Comparison of ENCODE assay signal across 7 cellular contexts in genomic region chr19:48900477-48901452, GRCh38. TPM values are rescaled to one million over a fixed set of nuclear protein-coding genes. Genes with fewer than 3 reads are reported as not detected.
DNase-seq lines count a peak whose midpoint lies in the region; ATAC-seq and TF ChIP-seq lines count a peak whose summit lies in the region.

No MANE protein-coding gene starts in this region.

- peaks cover 24% of the 10 kb centered on the region for H3K4me1 Mint-ChIP-seq in activated naive CD8-positive, alpha-beta T cell treated with anti-CD3 and anti-CD28 coated beads, Interleukin-2, amount 10 ng/mL, durations not matched to agents 7 days and 5 days

- DNase-seq in LNCaP clone FGC (ENCODE audit: low read depth) (no peak), left cardiac atrium (no peak), retinal pigment epithelial cell (ENCODE audit: low read depth) (no peak), NCI-H524 (lab: John Stamatoyannopoulos, UW) (no peak)
- DNase-seq in activated naive CD8-positive, alpha-beta T cell treated with anti-CD3 and anti-CD28 coated beads, Interleukin-2, amount 10 ng/mL, durations not matched to agents 7 days and 5 days, result peak; percentile 56

- peaks cover 9% of the 10 kb centered on the region for H3K27me3 Mint-ChIP-seq in activated naive CD8-positive, alpha-beta T cell treated with anti-CD3 and anti-CD28 coated beads, Interleukin-2, amount 10 ng/mL, durations not matched to agents 7 days and 5 days

- peaks cover 39% of the 10 kb centered on the region for H3K36me3 Mint-ChIP-seq in activated naive CD8-positive, alpha-beta T cell treated with anti-CD3 and anti-CD28 coated beads, Interleukin-2, amount 10 ng/mL, durations not matched to agents 7 days and 5 days

- POLR2A ChIA-PET in activated naive CD8-positive, alpha-beta T cell treated with anti-CD3 and anti-CD28 coated beads, Interleukin-2, amount 10 ng/mL, durations not matched to agents 7 days and 5 days (lab: Charles Lee), result interaction anchor here (0.7 to 4.2 kb wide), 15 partner anchors 12 to 176 kb away, joined by 3 to 79 read pairs (median 6); partner anchors contain the start of genes BAX, DHDH, FTL and GYS1

- TF ChIP-seq CTCF in GM12875 (IDR thresholded peaks at IDR 0.05; ENCODE audit: borderline replicate concordance, insufficient read depth, low read depth, low read length) (no peak), LNCaP clone FGC (IDR thresholded peaks at IDR 0.05; ENCODE audit: control insufficient read depth, extremely low read depth, insufficient read depth) (no peak), retinal pigment epithelial cell (conservative IDR thresholded peaks at IDR 0.05; ENCODE audit: low read depth, low read length) (no peak)

- H3K9me3 Mint-ChIP-seq in activated naive CD8-positive, alpha-beta T cell treated with anti-CD3 and anti-CD28 coated beads, Interleukin-2, amount 10 ng/mL, durations not matched to agents 7 days and 5 days, result no peaks in the 10 kb centered on the region

- ATAC-seq in activated naive CD8-positive, alpha-beta T cell treated with anti-CD3 and anti-CD28 coated beads, Interleukin-2, amount 10 ng/mL, durations not matched to agents 7 days and 5 days (ENCODE audit: low read depth), result peak; percentile 0
- peak; percentile 15 to 25 for ATAC-seq in left cardiac atrium
- ATAC-seq in GM21786 (IDR thresholded peaks at IDR 0.05; ENCODE audit: unreplicated experiment), result no peak

- intact Hi-C loops in left cardiac atrium (cut with DNase I), result loop anchor here in 1 of 2 donors (10.0 kb wide), 1 partner anchor 54 kb away; the partner anchor contains the start of gene BAX

- H3K4me3 Mint-ChIP-seq in activated naive CD8-positive, alpha-beta T cell treated with anti-CD3 and anti-CD28 coated beads, Interleukin-2, amount 10 ng/mL, durations not matched to agents 7 days and 5 days, result peak overlapping the region; percentile 96

- H3K27ac Mint-ChIP-seq in activated naive CD8-positive, alpha-beta T cell treated with anti-CD3 and anti-CD28 coated beads, Interleukin-2, amount 10 ng/mL, durations not matched to agents 7 days and 5 days, result peak overlapping the region; percentile 96

- H3K4me3 ChIP-seq in GM12875 (ENCODE audit: low read depth, low read length) (peak overlapping the region; percentile 72), LNCaP clone FGC (ENCODE audit: low read depth, low read length) (peak overlapping the region; percentile 81), retinal pigment epithelial cell (ENCODE audit: low read length) (peak overlapping the region; percentile 97)

RNA-seq across cellular contexts. Expression of gene NUCB1, which starts 0.7 kb away (rescaled TPM):
- 100 to 1,000 TPM; 203 to 214 TPM for total RNA-seq in activated naive CD8-positive, alpha-beta T cell treated with anti-CD3 and anti-CD28 coated beads, Interleukin-2, amount 10 ng/mL, durations not matched to agents 7 days and 5 days
- total RNA-seq in left cardiac atrium, result 100 to 1,000 TPM; 279 to 342 TPM

RNA-seq across cellular contexts. Expression of gene TULP2, which starts 2.2 kb away (rescaled TPM):
- under 1 TPM in 1 of 2 experiments, not detected in 1; 0.17 TPM for total RNA-seq in activated naive CD8-positive, alpha-beta T cell treated with anti-CD3 and anti-CD28 coated beads, Interleukin-2, amount 10 ng/mL, durations not matched to agents 7 days and 5 days
- total RNA-seq in left cardiac atrium, result under 1 TPM in 1 of 2 donors, not detected in 1; 0.50 TPM

RNA-seq across cellular contexts. Expression of gene PPP1R15A, which starts 28.5 kb away (rescaled TPM):
- total RNA-seq in activated naive CD8-positive, alpha-beta T cell treated with anti-CD3 and anti-CD28 coated beads, Interleukin-2, amount 10 ng/mL, durations not matched to agents 7 days and 5 days, result 10 to 100 TPM; 82.8 to 83.9 TPM
- total RNA-seq in left cardiac atrium, result 10 to 100 TPM; 67.2 to 78.6 TPM

RNA-seq across cellular contexts. Expression of gene PLEKHA4, which starts 32.3 kb away (rescaled TPM):
- 1 to 10 TPM; 4.0 to 7.0 TPM for total RNA-seq in activated naive CD8-positive, alpha-beta T cell treated with anti-CD3 and anti-CD28 coated beads, Interleukin-2, amount 10 ng/mL, durations not matched to agents 7 days and 5 days
- 10 to 100 TPM; 29.6 to 67.1 TPM for total RNA-seq in left cardiac atrium

RNA-seq across cellular contexts. Expression of gene DHDH, which starts 32.7 kb away (rescaled TPM):
- total RNA-seq in activated naive CD8-positive, alpha-beta T cell treated with anti-CD3 and anti-CD28 coated beads, Interleukin-2, amount 10 ng/mL, durations not matched to agents 7 days and 5 days, result 1 to 10 TPM; 1.7 to 2.6 TPM
- not detected for total RNA-seq in left cardiac atrium
